20 cellular contexts compared by ENCODE assay signal in genomic region chr16:58158137-58158536, GRCh38. TPM values are rescaled to one million over a fixed set of nuclear protein-coding genes. Genes with fewer than 3 reads are reported as not detected.
DNase-seq lines count a peak whose midpoint lies in the region; ATAC-seq and TF ChIP-seq lines count a peak whose summit lies in the region.
"Had no signal": no experiment of that assay in that cellular context is flagged by ENCODE, and none has a peak within 500 bp of the region (broad histone marks: within the 10 kb centered on the region; RNA-seq: fewer than 3 reads in every experiment).

No MANE protein-coding gene starts in this region.

- no peaks in the 10 kb centered on the region for H3K23me2 ChIP-seq in H9 (ENCODE audit: insufficient read length, low read depth, low read length, poor library complexity, severe bottlenecking)

- H3K27ac ChIP-seq in H9 (ENCODE audit: insufficient read length, low read depth, low read length) (no peak overlapping the region), endodermal cell (ENCODE audit: low read depth, low read length) (no peak overlapping the region)
- H3K27ac ChIP-seq: SK-N-MC had no signal

- no peaks in the 10 kb centered on the region for H4K20me1 ChIP-seq in H9 (ENCODE audit: control insufficient read depth, insufficient read depth, insufficient read length)

- H3K9ac ChIP-seq in H9 (ENCODE audit: extremely low read depth, insufficient read length, low read length): no peak overlapping the region
- H3K9ac ChIP-seq in endodermal cell (ENCODE audit: extremely low read depth, low read length, poor library complexity, severe bottlenecking): no peak overlapping the region

- H3K18ac ChIP-seq in H9 (ENCODE audit: insufficient read length, low read depth, low read length): no peak overlapping the region

- H2BK120ac ChIP-seq in H9 (ENCODE audit: low read depth, low read length, poor library complexity, severe bottlenecking): no peak overlapping the region

- no peak for TF ChIP-seq CTCF in H9 (conservative IDR thresholded peaks at IDR 0.05)
- TF ChIP-seq CTCF in endodermal cell (conservative IDR thresholded peaks at IDR 0.05): no peak
- TF ChIP-seq CTCF in nephron progenitor cell (IDR thresholded peaks at IDR 0.05): no peak

- no peak overlapping the region for H2BK15ac ChIP-seq in H9 (ENCODE audit: low read depth, low read length)

- H3K4me3 ChIP-seq in endodermal cell (ENCODE audit: low read length) (no peak overlapping the region), MG63 (no peak overlapping the region)
- H3K4me3 ChIP-seq: SK-N-MC had no signal

- H3K9me3 ChIP-seq in H9 (ENCODE audit: control insufficient read depth, low read depth, low read length) (no peaks in the 10 kb centered on the region), endodermal cell (ENCODE audit: control insufficient read depth, low read length) (no peaks in the 10 kb centered on the region), MG63 (no peaks in the 10 kb centered on the region)

- H3K9me3 Mint-ChIP-seq in H9 (no peaks in the 10 kb centered on the region), endodermal cell (no peaks in the 10 kb centered on the region), nephron progenitor cell (no peaks in the 10 kb centered on the region)
- H3K9me3 Mint-ChIP-seq in stimulated activated naive B cell treated with anti-CD40 and anti-IgM and Interleukin-4, amounts not matched to agents 10 μg/mL and 1 μg/mL and 100 μg/mL, for 72 hours: no peaks in the 10 kb centered on the region

- H3T11ph ChIP-seq in H9 (ENCODE audit: low read length): no peak overlapping the region

- DNase-seq in H9 (no peak), endodermal cell (no peak), nephron progenitor cell (peak; percentile 19), NCI-H2029 treated with DMSO at 0.1 percent for 48 hours (lab: John Stamatoyannopoulos, UW) (no peak), MG63 (no peak)
- DNase-seq in stimulated activated naive B cell treated with anti-CD40 and anti-IgM and Interleukin-4, amounts not matched to agents 10 μg/mL and 1 μg/mL and 100 μg/mL, for 72 hours: no peak
- no peak for DNase-seq in activated CD4-positive, alpha-beta T cell treated with anti-CD3 and anti-CD28 coated beads, Interleukin-2, amount 50 U/mL, for 4 hours
- DNase-seq: DMS153, KG1, NCI-H1092, NCI-H1417 treated with DMSO at 0.1 percent for 48 hours, NCI-H1694 treated with DMSO at 0.1 percent for 48 hours, NCI-H2081 treated with DMSO at 0.1 percent for 48 hours, NCI-H2171, NCI-H226, NCI-H510A, SIG-M5 had no signal

- no peak overlapping the region for H2BK12ac ChIP-seq in H9 (ENCODE audit: insufficient read length, low read depth, low read length)

- H3K36me3 Mint-ChIP-seq in H9 (ENCODE audit: insufficient read depth in 1 of 3, low read depth in 3 of 3) (peaks cover 7 to 35% (median 23%) of the 10 kb centered on the region in 3 experiments; a peak in 6 of 7 replicates), endodermal cell (ENCODE audit: low read depth) (peaks cover 38% of the 10 kb centered on the region), nephron progenitor cell (ENCODE audit: low read depth) (peaks cover 24% of the 10 kb centered on the region)
- H3K36me3 Mint-ChIP-seq in stimulated activated naive B cell treated with anti-CD40 and anti-IgM and Interleukin-4, amounts not matched to agents 10 μg/mL and 1 μg/mL and 100 μg/mL, for 72 hours: peaks cover 19 to 29% of the 10 kb centered on the region in 2 donors

- H3K4me2 ChIP-seq in H9 (ENCODE audit: insufficient read depth, insufficient read length, low read length): no peak overlapping the region

- H3K79me2 ChIP-seq in H9 (ENCODE audit: insufficient read depth, low read length): no peaks in the 10 kb centered on the region

- H3K27me3 ChIP-seq in H9 (ENCODE audit: insufficient read depth, low read length) (no peaks in the 10 kb centered on the region), endodermal cell (ENCODE audit: control insufficient read depth, insufficient read depth, low read length, poor library complexity, severe bottlenecking) (no peaks in the 10 kb centered on the region), MG63 (no peaks in the 10 kb centered on the region)

- H3K27ac Mint-ChIP-seq in H9 (peak overlapping the region in 2 of 3 experiments; percentile 14 to 74; a peak in 2 of 7 replicates), endodermal cell (peak overlapping the region; percentile 41), nephron progenitor cell (peak overlapping the region; percentile 92)
- H3K27ac Mint-ChIP-seq in stimulated activated naive B cell treated with anti-CD40 and anti-IgM and Interleukin-4, amounts not matched to agents 10 μg/mL and 1 μg/mL and 100 μg/mL, for 72 hours: peak overlapping the region; percentile 52
- H3K27ac Mint-ChIP-seq: B cell had no signal

- H3K4me1 ChIP-seq in H9 (ENCODE audit: insufficient read depth, low read length) (no peaks in the 10 kb centered on the region), endodermal cell (ENCODE audit: control insufficient read depth, insufficient read depth, low read length) (no peaks in the 10 kb centered on the region)

- H3K27me3 Mint-ChIP-seq in H9 (ENCODE audit: low read depth) (no peaks in the 10 kb centered on the region), endodermal cell (ENCODE audit: insufficient read depth) (no peaks in the 10 kb centered on the region), nephron progenitor cell (ENCODE audit: low read depth, poor library complexity) (peaks cover 5% of the 10 kb centered on the region)
- H3K27me3 Mint-ChIP-seq in stimulated activated naive B cell treated with anti-CD40 and anti-IgM and Interleukin-4, amounts not matched to agents 10 μg/mL and 1 μg/mL and 100 μg/mL, for 72 hours: no peaks in the 10 kb centered on the region
- H3K27me3 Mint-ChIP-seq: B cell had no signal

- no peak overlapping the region for H2AFZ ChIP-seq in H9 (ENCODE audit: low read length)

- no peak overlapping the region for H4K5ac ChIP-seq in H9 (ENCODE audit: insufficient read length, low read depth, low read length)

- no peak overlapping the region for H3K4me3 Mint-ChIP-seq in H9
- H3K4me3 Mint-ChIP-seq in endodermal cell: no peak overlapping the region
- H3K4me3 Mint-ChIP-seq in nephron progenitor cell: no peak overlapping the region
- H3K4me3 Mint-ChIP-seq in stimulated activated naive B cell treated with anti-CD40 and anti-IgM and Interleukin-4, amounts not matched to agents 10 μg/mL and 1 μg/mL and 100 μg/mL, for 72 hours: no peak overlapping the region
- H3K4me3 Mint-ChIP-seq: B cell had no signal

- no peak for ATAC-seq in stimulated activated naive B cell treated with anti-CD40 and anti-IgM and Interleukin-4, amounts not matched to agents 10 μg/mL and 1 μg/mL and 100 μg/mL, for 72 hours (replicated peaks)
- no peak for ATAC-seq in HG02973 (IDR thresholded peaks at IDR 0.05; ENCODE audit: unreplicated experiment)

- H2AK5ac ChIP-seq in H9 (ENCODE audit: insufficient read length, low read length): no peak overlapping the region

- no peak overlapping the region for H3K14ac ChIP-seq in H9 (ENCODE audit: insufficient read depth, low read length)

- no peak overlapping the region for H4K91ac ChIP-seq in H9 (ENCODE audit: insufficient read length, low read depth, low read length)

- no CpG with 5 or more reads among the region's 19 CpGs for WGBS in H9 (ENCODE audit: extremely low coverage, insufficient read length, low lambda C conversion rate)
- 93 to 97% methylated on average over 19 of the region's 19 CpGs for WGBS in endodermal cell (ENCODE audit: insufficient coverage in 1 of 2, insufficient read length in 1 of 2), 2 experiments

- no peak overlapping the region for H2BK5ac ChIP-seq in H9 (ENCODE audit: insufficient read length, low read length)

- H4K8ac ChIP-seq in H9 (replicated peaks; ENCODE audit: insufficient read length, low read depth, low read length): no peak overlapping the region

- no peaks in the 10 kb centered on the region for H3K79me1 ChIP-seq in H9 (ENCODE audit: insufficient read depth, low read depth, low read length, poor library complexity, severe bottlenecking)

- no peak overlapping the region for H2BK20ac ChIP-seq in H9 (ENCODE audit: low read depth, low read length, poor library complexity, severe bottlenecking)

- no peak overlapping the region for H3K23ac ChIP-seq in H9 (ENCODE audit: insufficient read length, low read depth, low read length)

- H3K4me1 Mint-ChIP-seq in H9: no peaks in the 10 kb centered on the region
- no peaks in the 10 kb centered on the region for H3K4me1 Mint-ChIP-seq in endodermal cell
- H3K4me1 Mint-ChIP-seq in nephron progenitor cell: peaks cover 13% of the 10 kb centered on the region
- H3K4me1 Mint-ChIP-seq in stimulated activated naive B cell treated with anti-CD40 and anti-IgM and Interleukin-4, amounts not matched to agents 10 μg/mL and 1 μg/mL and 100 μg/mL, for 72 hours: no peaks in the 10 kb centered on the region
- H3K4me1 Mint-ChIP-seq: B cell had no signal

- H3K56ac ChIP-seq in H9 (ENCODE audit: insufficient read length, low read depth, low read length): no peak overlapping the region

- no peak overlapping the region for H3K4ac ChIP-seq in H9 (ENCODE audit: low read depth, low read length)

- H3K36me3 ChIP-seq in endodermal cell (ENCODE audit: control insufficient read depth, insufficient read depth, low read length) (peaks cover 37% of the 10 kb centered on the region), MG63 (peaks cover 56% of the 10 kb centered on the region)

RNA-seq across cellular contexts. Expression of gene CFAP20, which starts 29.0 kb away (rescaled TPM):
- total RNA-seq in H9 (2021) (60.4 and 61.8 TPM in 2 replicates), endodermal cell (10 to 100 TPM; 55.2 to 57.2 TPM)
- 77.6 TPM for polyA plus RNA-seq in endodermal cell (2013, experiment 1 of 2)
- polyA plus RNA-seq in endodermal cell (2013, experiment 2 of 2): 67.9 TPM
- total RNA-seq in MG63 (2014; rRNA removed; shearing (Covaris generic); ENCODE audit: low replicate concordance): 205 and 286 TPM in 2 replicates

RNA-seq across cellular contexts. Expression of gene CSNK2A2, which starts 39.8 kb away (rescaled TPM):
- total RNA-seq in H9 (2021) (134 and 135 TPM in 2 replicates), endodermal cell (100 to 1,000 TPM; 114 to 121 TPM)
- 64.3 TPM for polyA plus RNA-seq in endodermal cell (2013, experiment 1 of 2)
- polyA plus RNA-seq in endodermal cell (2013, experiment 2 of 2): 62.1 TPM
- total RNA-seq in MG63 (2014; rRNA removed; shearing (Covaris generic); ENCODE audit: low replicate concordance): 44.8 and 67.6 TPM in 2 replicates

Comparison
In these comparisons a context has a peak if more than half of its experiments do, and no peak if none do; other contexts are left out.
1. H3K27ac Mint-ChIP-seq: peak in every context shown above with its lines; median percentile 92 in nephron progenitor cell; 52 in stimulated activated naive B cell treated with anti-CD40 and anti-IgM and Interleukin-4, amounts not matched to agents 10 μg/mL and 1 μg/mL and 100 μg/mL, for 72 hours; 44 in H9; 41 in endodermal cell.